Comparison of ENCODE assay signal across 19 cellular contexts in the genomic region with DNA sequence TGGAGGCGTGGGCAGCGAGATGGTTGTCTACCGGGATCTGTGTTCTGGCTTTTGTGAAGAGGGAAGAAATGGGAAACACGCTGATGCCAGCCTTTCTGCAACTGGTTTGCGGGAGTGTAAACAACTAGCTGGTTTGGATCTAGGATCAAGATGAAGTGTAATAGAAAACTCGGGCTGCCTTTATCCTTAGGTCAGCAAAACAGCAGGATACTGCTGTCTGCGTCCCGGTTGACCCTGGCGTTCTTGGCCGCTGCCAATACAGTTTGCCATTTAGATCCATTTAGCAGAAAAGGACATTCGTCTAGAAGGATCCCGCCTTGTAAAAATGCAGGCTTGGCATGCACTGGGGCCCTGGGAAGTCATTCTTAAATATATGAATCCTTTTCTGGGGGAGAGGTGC. TPM values are rescaled to one million over a fixed set of nuclear protein-coding genes. Genes with fewer than 3 reads are reported as not detected.
DNase-seq lines count a peak whose midpoint lies in the region; FAIRE-seq and TF ChIP-seq lines count a peak whose summit lies in the region.
"Had no signal": no experiment of that assay in that cellular context is flagged by ENCODE, and none has a peak within 500 bp of the region (broad histone marks: within the 10 kb centered on the region; RNA-seq: fewer than 3 reads in every experiment).

No MANE protein-coding gene starts in this region.

- H3K4me3 ChIP-seq in coronary artery (no peak overlapping the region), spleen (no peak overlapping the region), prostate gland (no peak overlapping the region)
- H3K4me3 ChIP-seq: GM23338 had no signal

- no peaks in the 10 kb centered on the region for H3K9me3 ChIP-seq in spleen
- H3K9me3 ChIP-seq in prostate gland: no peaks in the 10 kb centered on the region

- H3K9me3 Mint-ChIP-seq in CD14-positive monocyte (peaks cover 0 to 2% (median 0%) of the 10 kb centered on the region in 7 donors), nephron progenitor cell (peaks cover 7% of the 10 kb centered on the region)
- H3K9me3 Mint-ChIP-seq: GM23338, HFFc6 had no signal

- TF ChIP-seq POLR2A in spleen (IDR thresholded peaks at IDR 0.05): no peak
- TF ChIP-seq POLR2A in prostate gland (IDR thresholded peaks at IDR 0.05): no peak
- TF ChIP-seq POLR2A in H54 (IDR thresholded peaks at IDR 0.05; ENCODE audit: low read depth, low read length): no peak

- peak overlapping the region; percentile 82 to 92 (median 85) for H3K27ac Mint-ChIP-seq in CD14-positive monocyte
- peak overlapping the region; percentile 47 for H3K27ac Mint-ChIP-seq in nephron progenitor cell
- H3K27ac Mint-ChIP-seq: GM23338, HFFc6 had no signal

- H3K27me3 ChIP-seq in spleen (replicated peaks in 1 of 7): no peaks in the 10 kb centered on the region
- H3K27me3 ChIP-seq in prostate gland (replicated peaks; ENCODE audit: insufficient read depth): no peaks in the 10 kb centered on the region

- H3K4me1 ChIP-seq in spleen (peaks cover 0 to 54% (median 14%) of the 10 kb centered on the region in 6 donors), prostate gland (replicated peaks) (no peaks in the 10 kb centered on the region)

- 72 to 84% (median 75%) methylated on average over 12 of the region's 12 CpGs for WGBS in spleen, 5 donors
- 78% methylated on average over 12 of the region's 12 CpGs for WGBS in prostate gland

- H3K27me3 Mint-ChIP-seq in CD14-positive monocyte (ENCODE audit: low read depth in 3 of 3) (peaks cover 0 to 2% (median 0%) of the 10 kb centered on the region in 3 donors), nephron progenitor cell (ENCODE audit: low read depth, poor library complexity) (peaks cover 4% of the 10 kb centered on the region)

- DNase-seq in CD14-positive monocyte (ENCODE audit: low spot score): no peak
- DNase-seq in coronary artery (ENCODE audit: low spot score): peak; percentile 40
- no peak for DNase-seq in nephron progenitor cell
- no peak for DNase-seq in spleen
- no peak for DNase-seq in prostate gland (ENCODE audit: low spot score)
- DNase-seq in T-helper 2 cell: no peak
- no peak for DNase-seq in H54 (ENCODE audit: insufficient read length, low spot score)
- no peak for DNase-seq in AG20443 (ENCODE audit: low spot score)
- DNase-seq: C1 segment of cervical spinal cord, DMS 273 treated with DMSO at 0.1 percent for 48 hours, GDM1, HFFc6, NCI-H1436, NCI-H2081, NCI-H524 had no signal

- intact Hi-C loops in CD14-positive monocyte (cut with micrococcal nuclease): loop anchor here in 1 of 2 donors (10.0 kb wide), 1 partner anchor 45 kb away; the partner anchor contains the start of gene RAB31
- intact Hi-C loops in spleen (cut with DNase I; ENCODE audit: low total_unique reads): no loop called here
- intact Hi-C loops in prostate gland (cut with DNase I): no loop called here

- H3K4me1 Mint-ChIP-seq in CD14-positive monocyte (peaks cover 80% of the 10 kb centered on the region), nephron progenitor cell (peaks cover 17% of the 10 kb centered on the region)
- H3K4me1 Mint-ChIP-seq: GM23338 had no signal

- H3K4me3 Mint-ChIP-seq in CD14-positive monocyte: peak overlapping the region in 1 of 2 donors; percentile 54
- H3K4me3 Mint-ChIP-seq in nephron progenitor cell: no peak overlapping the region
- H3K4me3 Mint-ChIP-seq: GM23338, HFFc6 had no signal

- H3K36me3 Mint-ChIP-seq in CD14-positive monocyte (peaks cover under 1 to 5% of the 10 kb centered on the region in 2 donors), nephron progenitor cell (ENCODE audit: low read depth) (peaks cover 2% of the 10 kb centered on the region)

- H3K27ac ChIP-seq in coronary artery (peak overlapping the region in 1 of 2 donors; percentile 35), spleen (peak overlapping the region in 6 of 8 donors; percentile 22 to 76 (median 62)), prostate gland (no peak overlapping the region)

- H3K36me3 ChIP-seq in spleen: no peaks in the 10 kb centered on the region
- no peaks in the 10 kb centered on the region for H3K36me3 ChIP-seq in prostate gland

- no peak for FAIRE-seq in H54 (lab: Jason Lieb, UNC)
- FAIRE-seq: GM12891, GM18507, HTR-8/SVneo had no signal

- TF ChIP-seq CTCF in CD14-positive monocyte (IDR thresholded peaks at IDR 0.05) (no peak), coronary artery (IDR thresholded peaks at IDR 0.05) (no peak), nephron progenitor cell (IDR thresholded peaks at IDR 0.05) (no peak), spleen (IDR thresholded peaks at IDR 0.05 in 8 of 11, conservative IDR thresholded peaks at IDR 0.05 in 3 of 11) (no peak), prostate gland (IDR thresholded peaks at IDR 0.05) (no peak)

RNA-seq across cellular contexts. Expression of gene RAB31, which starts 42.0 kb away (rescaled TPM):
- polyA plus RNA-seq in CD14-positive monocyte (100 to 1,000 TPM; 348 to 367 TPM), spleen (10 to 100 TPM; 12.3 to 22.9 (median 15.6) TPM)
- total RNA-seq in spleen (100 to 1,000 TPM in 1 of 7 donors, 10 to 100 TPM in 6; 51.7 to 112 (median 83.1) TPM), prostate gland (10 to 100 TPM in 1 of 2 donors, 1 to 10 TPM in 1; 7.7 to 86.9 TPM)

Comparison
In these comparisons a context has a peak if more than half of its experiments do, and no peak if none do; other contexts are left out.
1. H3K27ac ChIP-seq: peak in spleen (6 of 8); none in prostate gland (0 of 2).